In the genomic region with DNA sequence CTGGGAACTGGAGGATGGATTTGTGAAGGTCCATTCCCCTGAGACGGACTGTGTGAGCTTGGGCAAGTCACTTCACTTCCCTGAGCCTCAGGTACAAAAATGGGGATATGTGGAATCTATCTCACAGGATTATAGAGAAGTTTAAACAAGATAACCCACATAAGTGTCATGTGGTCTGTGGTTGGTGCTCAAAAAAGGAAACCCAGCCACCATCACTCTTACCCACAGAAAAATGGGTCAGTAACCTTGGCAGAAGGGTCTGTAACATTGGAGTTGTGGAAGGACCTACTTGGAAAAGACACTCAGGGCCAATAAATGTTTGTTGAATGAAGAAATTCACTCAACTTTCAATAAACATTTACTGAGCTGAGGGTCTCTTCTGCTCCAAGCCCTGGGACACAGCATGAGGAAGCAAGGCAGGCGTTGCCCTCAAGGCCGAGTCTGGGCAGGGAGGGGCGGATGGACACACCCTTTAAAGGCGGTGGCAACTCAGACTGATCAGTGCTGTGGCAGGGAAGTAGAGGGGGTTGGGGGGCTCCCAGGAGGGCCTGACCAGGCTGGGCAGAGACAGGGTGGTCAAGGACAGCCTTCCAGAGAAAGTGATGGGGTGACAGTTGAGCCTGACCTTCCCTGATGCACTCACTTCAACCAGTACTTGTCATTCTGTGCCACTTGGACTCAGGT, we compare ENCODE assay signal across 14 cellular contexts.
DNase-seq lines count a peak whose midpoint lies in the region; ATAC-seq and TF ChIP-seq lines count a peak whose summit lies in the region.
"Had no signal": no experiment of that assay in that cellular context is flagged by ENCODE, and none has a peak within 500 bp of the region (broad histone marks: within the 10 kb centered on the region; RNA-seq: fewer than 3 reads in every experiment).

No MANE protein-coding gene starts in this region.

- H3K27ac ChIP-seq in HEK293 (ENCODE audit: extremely low read depth, low read depth, low read length): no peak overlapping the region
- H3K27ac ChIP-seq in body of pancreas: no peak overlapping the region

- peak overlapping the region in 6 of 7 donors; percentile 18 to 78 (median 58) for H3K27ac Mint-ChIP-seq in CD14-positive monocyte
- peak overlapping the region; percentile 90 to 94 for H3K27ac Mint-ChIP-seq in natural killer cell

- H3K27me3 Mint-ChIP-seq in CD14-positive monocyte (ENCODE audit: low read depth in 3 of 3): peaks cover 11 to 23% (median 16%) of the 10 kb centered on the region in 3 donors
- H3K27me3 Mint-ChIP-seq in natural killer cell (ENCODE audit: low read depth in 2 of 2): no peaks in the 10 kb centered on the region

- DNase-seq in CD14-positive monocyte (ENCODE audit: low spot score) (no peak), natural killer cell (peak; percentile 38), body of pancreas (no peak), NCI-H446 (lab: John Stamatoyannopoulos, UW) (no peak), DMS79 (lab: John Stamatoyannopoulos, UW) (no peak)
- peak; percentile 49 for DNase-seq in central memory CD4-positive, alpha-beta T cell
- DNase-seq: activated CD4-positive, alpha-beta T cell treated with anti-CD3 and anti-CD28 coated beads for 1 hour; EL; HCEC 1CT; NCI-H2029 treated with DMSO at 0.1 percent for 48 hours; ovary had no signal

- H3K9me3 ChIP-seq in HEK293 (ENCODE audit: control insufficient read depth, insufficient read depth, low read depth, low read length) (no peaks in the 10 kb centered on the region), body of pancreas (no peaks in the 10 kb centered on the region)
- H3K9me3 ChIP-seq: ovary had no signal

- H3K4me3 Mint-ChIP-seq in CD14-positive monocyte: peak overlapping the region in 1 of 2 donors; percentile 69
- peak overlapping the region; percentile 75 for H3K4me3 Mint-ChIP-seq in natural killer cell

- peaks cover 0 to 4% (median 0%) of the 10 kb centered on the region in 7 donors for H3K9me3 Mint-ChIP-seq in CD14-positive monocyte
- no peaks in the 10 kb centered on the region for H3K9me3 Mint-ChIP-seq in natural killer cell

- ATAC-seq in natural killer cell: peak; percentile 53 to 73 (median 60)
- no peak for ATAC-seq in body of pancreas
- ATAC-seq: GM12878 had no signal

- H3K36me3 Mint-ChIP-seq in CD14-positive monocyte (no peaks in the 10 kb centered on the region), natural killer cell (no peaks in the 10 kb centered on the region)

- TF ChIP-seq CTCF in CD14-positive monocyte (IDR thresholded peaks at IDR 0.05) (no peak), HEK293 (tag by site-specific recombination; IDR thresholded peaks at IDR 0.05) (no peak), natural killer cell (IDR thresholded peaks at IDR 0.05) (no peak), body of pancreas (IDR thresholded peaks at IDR 0.05) (no peak)

- POLR2A ChIA-PET in HEK293 (lab: Yijun Ruan, JAX): no interaction called here

- intact Hi-C loops in CD14-positive monocyte (cut with micrococcal nuclease) (loop anchor here in 1 of 2 donors (10.0 kb wide), 1 partner anchor 597 kb away; a partner anchor contains a TSS), natural killer cell (cut with micrococcal nuclease) (loop anchor here (10.0 kb wide), 1 partner anchor 277 kb away; a partner anchor contains a TSS), body of pancreas (cut with DNase I) (no loop called here)

- H3K4me1 ChIP-seq in HEK293 (ENCODE audit: control insufficient read depth, insufficient read depth, low read length) (no peaks in the 10 kb centered on the region), body of pancreas (no peaks in the 10 kb centered on the region)

- no peak for TF ChIP-seq POLR2A in body of pancreas (IDR thresholded peaks at IDR 0.05)

- CTCF ChIA-PET in HEK293 (lab: Yijun Ruan, JAX): interaction anchor here (0.7 kb wide), 2 partner anchors 8 to 342 kb away, joined by 3 read pairs; no protein-coding TSS in a partner anchor

- H3K4me1 Mint-ChIP-seq in CD14-positive monocyte: peaks cover 58% of the 10 kb centered on the region
- peaks cover 82 to 87% of the 10 kb centered on the region in 2 donors for H3K4me1 Mint-ChIP-seq in natural killer cell

- no peaks in the 10 kb centered on the region for H3K27me3 ChIP-seq in body of pancreas
- H3K27me3 ChIP-seq: ovary had no signal

- H3K36me3 ChIP-seq in HEK293 (ENCODE audit: control insufficient read depth in 2 of 2, insufficient read depth in 1 of 2, low read length in 2 of 2) (no peaks in the 10 kb centered on the region), body of pancreas (replicated peaks in 1 of 2; ENCODE audit: insufficient read depth in 1 of 2, low read depth in 2 of 2) (no peaks in the 10 kb centered on the region)
- H3K36me3 ChIP-seq: ovary had no signal

- H3K4me3 ChIP-seq in HEK293 (ENCODE audit: low read depth, low read length) (no peak overlapping the region), body of pancreas (no peak overlapping the region)
- H3K4me3 ChIP-seq: GM12878, lung, ovary had no signal

- 78% methylated on average over 5 of the region's 5 CpGs for WGBS in body of pancreas, 2 donors

TF ChIP-seq in HEK293, 187 proteins besides CTCF, POLR2A, EP300 and RAD21 (continues in another document):
- TF ChIP-seq, protein P1, sequence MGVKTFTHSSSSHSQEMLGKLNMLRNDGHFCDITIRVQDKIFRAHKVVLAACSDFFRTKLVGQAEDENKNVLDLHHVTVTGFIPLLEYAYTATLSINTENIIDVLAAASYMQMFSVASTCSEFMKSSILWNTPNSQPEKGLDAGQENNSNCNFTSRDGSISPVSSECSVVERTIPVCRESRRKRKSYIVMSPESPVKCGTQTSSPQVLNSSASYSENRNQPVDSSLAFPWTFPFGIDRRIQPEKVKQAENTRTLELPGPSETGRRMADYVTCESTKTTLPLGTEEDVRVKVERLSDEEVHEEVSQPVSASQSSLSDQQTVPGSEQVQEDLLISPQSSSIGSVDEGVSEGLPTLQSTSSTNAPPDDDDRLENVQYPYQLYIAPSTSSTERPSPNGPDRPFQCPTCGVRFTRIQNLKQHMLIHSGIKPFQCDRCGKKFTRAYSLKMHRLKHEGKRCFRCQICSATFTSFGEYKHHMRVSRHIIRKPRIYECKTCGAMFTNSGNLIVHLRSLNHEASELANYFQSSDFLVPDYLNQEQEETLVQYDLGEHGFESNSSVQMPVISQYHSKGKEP (tag by site-specific recombination; IDR thresholded peaks at IDR 0.05): no peak
- TF ChIP-seq, protein P2, sequence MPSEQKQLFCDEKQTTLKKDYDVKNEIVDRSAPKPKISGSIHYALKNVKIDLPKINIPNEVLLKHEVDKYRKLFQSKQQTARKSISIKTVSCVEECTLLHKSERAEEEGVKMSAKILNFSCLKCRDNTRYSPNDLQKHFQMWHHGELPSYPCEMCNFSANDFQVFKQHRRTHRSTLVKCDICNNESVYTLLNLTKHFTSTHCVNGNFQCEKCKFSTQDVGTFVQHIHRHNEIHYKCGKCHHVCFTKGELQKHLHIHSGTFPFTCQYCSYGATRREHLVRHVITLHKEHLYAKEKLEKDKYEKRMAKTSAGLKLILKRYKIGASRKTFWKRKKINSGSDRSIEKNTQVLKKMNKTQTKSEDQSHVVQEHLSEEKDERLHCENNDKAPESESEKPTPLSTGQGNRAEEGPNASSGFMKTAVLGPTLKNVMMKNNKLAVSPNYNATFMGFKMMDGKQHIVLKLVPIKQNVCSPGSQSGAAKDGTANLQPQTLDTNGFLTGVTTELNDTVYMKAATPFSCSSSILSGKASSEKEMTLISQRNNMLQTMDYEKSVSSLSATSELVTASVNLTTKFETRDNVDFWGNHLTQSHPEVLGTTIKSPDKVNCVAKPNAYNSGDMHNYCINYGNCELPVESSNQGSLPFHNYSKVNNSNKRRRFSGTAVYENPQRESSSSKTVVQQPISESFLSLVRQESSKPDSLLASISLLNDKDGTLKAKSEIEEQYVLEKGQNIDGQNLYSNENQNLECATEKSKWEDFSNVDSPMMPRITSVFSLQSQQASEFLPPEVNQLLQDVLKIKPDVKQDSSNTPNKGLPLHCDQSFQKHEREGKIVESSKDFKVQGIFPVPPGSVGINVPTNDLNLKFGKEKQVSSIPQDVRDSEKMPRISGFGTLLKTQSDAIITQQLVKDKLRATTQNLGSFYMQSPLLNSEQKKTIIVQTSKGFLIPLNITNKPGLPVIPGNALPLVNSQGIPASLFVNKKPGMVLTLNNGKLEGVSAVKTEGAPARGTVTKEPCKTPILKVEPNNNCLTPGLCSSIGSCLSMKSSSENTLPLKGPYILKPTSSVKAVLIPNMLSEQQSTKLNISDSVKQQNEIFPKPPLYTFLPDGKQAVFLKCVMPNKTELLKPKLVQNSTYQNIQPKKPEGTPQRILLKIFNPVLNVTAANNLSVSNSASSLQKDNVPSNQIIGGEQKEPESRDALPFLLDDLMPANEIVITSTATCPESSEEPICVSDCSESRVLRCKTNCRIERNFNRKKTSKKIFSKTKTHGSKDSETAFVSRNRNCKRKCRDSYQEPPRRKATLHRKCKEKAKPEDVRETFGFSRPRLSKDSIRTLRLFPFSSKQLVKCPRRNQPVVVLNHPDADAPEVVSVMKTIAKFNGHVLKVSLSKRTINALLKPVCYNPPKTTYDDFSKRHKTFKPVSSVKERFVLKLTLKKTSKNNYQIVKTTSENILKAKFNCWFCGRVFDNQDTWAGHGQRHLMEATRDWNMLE (tag by site-specific recombination; conservative IDR thresholded peaks at IDR 0.05; ENCODE audit: low read depth): no peak
- TF ChIP-seq, protein P3, sequence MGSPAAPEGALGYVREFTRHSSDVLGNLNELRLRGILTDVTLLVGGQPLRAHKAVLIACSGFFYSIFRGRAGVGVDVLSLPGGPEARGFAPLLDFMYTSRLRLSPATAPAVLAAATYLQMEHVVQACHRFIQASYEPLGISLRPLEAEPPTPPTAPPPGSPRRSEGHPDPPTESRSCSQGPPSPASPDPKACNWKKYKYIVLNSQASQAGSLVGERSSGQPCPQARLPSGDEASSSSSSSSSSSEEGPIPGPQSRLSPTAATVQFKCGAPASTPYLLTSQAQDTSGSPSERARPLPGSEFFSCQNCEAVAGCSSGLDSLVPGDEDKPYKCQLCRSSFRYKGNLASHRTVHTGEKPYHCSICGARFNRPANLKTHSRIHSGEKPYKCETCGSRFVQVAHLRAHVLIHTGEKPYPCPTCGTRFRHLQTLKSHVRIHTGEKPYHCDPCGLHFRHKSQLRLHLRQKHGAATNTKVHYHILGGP (tag by site-specific recombination; IDR thresholded peaks at IDR 0.05): no peak
- TF ChIP-seq, protein P4, sequence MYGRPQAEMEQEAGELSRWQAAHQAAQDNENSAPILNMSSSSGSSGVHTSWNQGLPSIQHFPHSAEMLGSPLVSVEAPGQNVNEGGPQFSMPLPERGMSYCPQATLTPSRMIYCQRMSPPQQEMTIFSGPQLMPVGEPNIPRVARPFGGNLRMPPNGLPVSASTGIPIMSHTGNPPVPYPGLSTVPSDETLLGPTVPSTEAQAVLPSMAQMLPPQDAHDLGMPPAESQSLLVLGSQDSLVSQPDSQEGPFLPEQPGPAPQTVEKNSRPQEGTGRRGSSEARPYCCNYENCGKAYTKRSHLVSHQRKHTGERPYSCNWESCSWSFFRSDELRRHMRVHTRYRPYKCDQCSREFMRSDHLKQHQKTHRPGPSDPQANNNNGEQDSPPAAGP (tag by site-specific recombination; IDR thresholded peaks at IDR 0.05): 0 out of 2 replicates have a peak, but pooled peaks have one; percentile 23
- TF ChIP-seq ZNF501 (tag by site-specific recombination; IDR thresholded peaks at IDR 0.05) (no peak), ZNF311 (tag by site-specific recombination; IDR thresholded peaks at IDR 0.05; ENCODE audit: borderline replicate concordance) (no peak), ZNF423 (tag by site-specific recombination; IDR thresholded peaks at IDR 0.05) (no peak)

Comparison
In these comparisons a context has a peak if more than half of its experiments do, and no peak if none do; other contexts are left out.
1. DNase-seq: peak in central memory CD4-positive, alpha-beta T cell (single experiment) and natural killer cell (single experiment); none in CD14-positive monocyte (single experiment), body of pancreas (0 of 4), NCI-H446 (0 of 2) and DMS79 (single experiment).